12 cellular contexts compared by ENCODE assay signal in the genomic region with DNA sequence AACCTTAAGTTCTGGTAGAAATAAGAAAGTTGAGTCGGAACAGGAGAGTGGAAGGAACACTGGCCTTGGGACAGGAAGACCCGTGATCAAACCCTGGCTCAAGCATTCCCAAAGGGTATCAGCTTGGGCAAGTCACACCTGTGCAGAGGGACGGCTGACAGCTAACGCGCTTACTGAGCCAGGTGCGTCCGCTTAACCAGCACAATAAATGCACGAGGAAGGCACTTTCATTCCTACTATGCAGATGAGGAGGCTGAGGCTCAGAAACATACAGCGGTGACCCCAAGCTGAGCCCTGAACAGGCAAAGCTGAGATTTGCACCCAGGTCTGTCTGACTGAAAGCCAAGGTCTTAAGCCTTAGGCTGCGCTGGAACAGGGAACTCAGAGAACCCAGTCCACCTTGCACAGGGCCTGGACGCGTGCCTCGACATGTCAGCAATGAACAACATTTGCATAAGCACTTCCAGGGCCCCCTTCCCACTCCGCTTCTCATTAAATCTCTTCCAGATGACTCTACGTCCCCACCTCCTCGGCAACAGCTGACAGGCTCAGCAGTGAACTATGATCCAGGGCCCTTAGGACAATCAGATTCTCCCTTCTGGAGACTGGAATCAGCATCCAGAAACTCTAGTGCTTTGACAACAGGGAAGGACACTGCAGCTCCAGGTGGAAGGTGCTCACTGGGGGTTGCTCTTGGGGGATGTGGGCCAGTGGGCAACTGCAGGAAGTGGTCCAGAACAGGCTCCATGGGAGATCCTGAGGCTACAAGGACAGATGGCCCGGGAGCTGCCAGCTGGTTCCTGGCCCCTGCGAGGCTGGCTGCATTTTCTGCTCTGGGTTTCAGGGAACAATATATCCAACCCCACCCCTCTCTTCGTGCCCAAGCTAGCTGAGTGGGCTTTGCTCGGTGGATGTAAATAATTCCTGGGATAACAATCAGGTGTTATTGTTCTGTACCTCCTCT. TPM values are rescaled to one million over a fixed set of nuclear protein-coding genes. Genes with fewer than 3 reads are reported as not detected.
DNase-seq lines count a peak whose midpoint lies in the region; TF ChIP-seq lines count a peak whose summit lies in the region.
"Had no signal": no experiment of that assay in that cellular context is flagged by ENCODE, and none has a peak within 500 bp of the region (broad histone marks: within the 10 kb centered on the region; RNA-seq: fewer than 3 reads in every experiment).

No MANE protein-coding gene starts in this region.

- H3K27me3 ChIP-seq in adrenal gland, result no peaks in the 10 kb centered on the region
- H3K27me3 ChIP-seq in left ventricle myocardium inferior (ENCODE audit: low read depth), result no peaks in the 10 kb centered on the region
- no peaks in the 10 kb centered on the region for H3K27me3 ChIP-seq in sigmoid colon

- peaks cover 53 to 74% of the 10 kb centered on the region in 2 donors for H3K4me1 ChIP-seq in adrenal gland (replicated peaks in 1 of 2)
- H3K4me1 ChIP-seq in left ventricle myocardium inferior, result peaks cover 44% of the 10 kb centered on the region
- H3K4me1 ChIP-seq in sigmoid colon, result peaks cover 0 to 75% (median 71%) of the 10 kb centered on the region in 4 donors

- TF ChIP-seq CTCF in adrenal gland (IDR thresholded peaks at IDR 0.05), result no peak
- no peak for TF ChIP-seq CTCF in left ventricle myocardium inferior (IDR thresholded peaks at IDR 0.05; ENCODE audit: borderline replicate concordance)
- TF ChIP-seq CTCF in sigmoid colon (IDR thresholded peaks at IDR 0.05), result no peak

- intact Hi-C loops in adrenal gland (cut with DNase I), result no loop called here
- intact Hi-C loops in left ventricle myocardium inferior (cut with micrococcal nuclease), result no loop called here
- intact Hi-C loops in sigmoid colon (cut with DNase I), result no loop called here

- H3K9me3 ChIP-seq in adrenal gland (replicated peaks in 1 of 3) (no peaks in the 10 kb centered on the region), left ventricle myocardium inferior (replicated peaks) (no peaks in the 10 kb centered on the region), sigmoid colon (no peaks in the 10 kb centered on the region)

- H3K4me3 ChIP-seq in adrenal gland (no peak overlapping the region), left ventricle myocardium inferior (no peak overlapping the region), sigmoid colon (no peak overlapping the region)

- H3K36me3 ChIP-seq in adrenal gland (replicated peaks in 1 of 2) (peaks cover 0 to 6% of the 10 kb centered on the region in 2 donors), left ventricle myocardium inferior (no peaks in the 10 kb centered on the region), sigmoid colon (peaks cover 0 to 4% (median 0%) of the 10 kb centered on the region in 4 donors)

- 53 to 74% (median 58%) methylated on average over 16 to 20 of the region's 20 CpGs for WGBS in adrenal gland, 4 donors
- 82 to 85% methylated on average over 20 of the region's 20 CpGs for WGBS in sigmoid colon, 2 donors

- peak in 1 of 2 donors; percentile 23 for TF ChIP-seq POLR2A in adrenal gland (IDR thresholded peaks at IDR 0.05)
- TF ChIP-seq POLR2A in sigmoid colon (IDR thresholded peaks at IDR 0.05), result no peak

- peak overlapping the region; percentile 83 to 96 (median 94) for H3K27ac ChIP-seq in adrenal gland
- peak overlapping the region; percentile 69 for H3K27ac ChIP-seq in left ventricle myocardium inferior (replicated peaks)
- H3K27ac ChIP-seq in sigmoid colon, result peak overlapping the region; percentile 89 to 96 (median 91)

- DNase-seq in DMS 273 (lab: John Stamatoyannopoulos, UW; ENCODE audit: unreplicated experiment) (peak; percentile 95), adrenal gland (peak in 4 of 7 donors; percentile 54 to 74 (median 68)), left ventricle myocardium inferior (peak; percentile 55), sigmoid colon (peak; percentile 89), NAMALWA (ENCODE audit: low spot score) (no peak), dermis blood vessel endothelial cell (no peak), NCI-H1436 treated with DMSO at 0.1 percent for 48 hours (lab: John Stamatoyannopoulos, UW) (no peak)
- DNase-seq in stimulated activated CD4-positive, alpha-beta T cell treated with anti-CD3 and anti-CD28 coated beads, Interleukin-15, amount 100 ng/mL, for 24 hours, result no peak
- DNase-seq: activated effector memory CD4-positive, alpha-beta T cell treated with Interleukin-2 at 50 U/mL for 16 hours; Calu3; naive thymus-derived CD8-positive, alpha-beta T cell; NCI-H774 had no signal

- no peak for TF ChIP-seq EP300 in sigmoid colon (IDR thresholded peaks at IDR 0.05)

RNA-seq across cellular contexts. Expression of a gene that starts 35.2 kb away (rescaled TPM):
- total RNA-seq in adrenal gland (100 to 1,000 TPM in 1 of 8 donors, 10 to 100 TPM in 7; 41.1 to 111 (median 64.7) TPM), left ventricle myocardium inferior (5.2 TPM), sigmoid colon (10 to 100 TPM; 19.3 to 45.7 (median 20.9) TPM), dermis blood vessel endothelial cell (15.0 and 29.4 TPM in 2 replicates)
- polyA plus RNA-seq in adrenal gland (10 to 100 TPM; 15.2 to 37.9 (median 28.4) TPM), sigmoid colon (1 to 10 TPM; 3.6 to 9.2 (median 3.9) TPM)

Comparison
In these comparisons a context has a peak if more than half of its experiments do, and no peak if none do; other contexts are left out.
1. DNase-seq: peak in DMS 273 (single experiment), adrenal gland (4 of 7), left ventricle myocardium inferior (single experiment) and sigmoid colon (single experiment); none in NAMALWA (single experiment), dermis blood vessel endothelial cell (single experiment), stimulated activated CD4-positive, alpha-beta T cell treated with anti-CD3 and anti-CD28 coated beads, Interleukin-15, amount 100 ng/mL, for 24 hours (single experiment) and NCI-H1436 treated with DMSO at 0.1 percent for 48 hours (single experiment).
2. Peak in every context shown above with its lines, with median percentiles within 50 percentile points of each other: H3K27ac ChIP-seq.